In the genomic region with DNA sequence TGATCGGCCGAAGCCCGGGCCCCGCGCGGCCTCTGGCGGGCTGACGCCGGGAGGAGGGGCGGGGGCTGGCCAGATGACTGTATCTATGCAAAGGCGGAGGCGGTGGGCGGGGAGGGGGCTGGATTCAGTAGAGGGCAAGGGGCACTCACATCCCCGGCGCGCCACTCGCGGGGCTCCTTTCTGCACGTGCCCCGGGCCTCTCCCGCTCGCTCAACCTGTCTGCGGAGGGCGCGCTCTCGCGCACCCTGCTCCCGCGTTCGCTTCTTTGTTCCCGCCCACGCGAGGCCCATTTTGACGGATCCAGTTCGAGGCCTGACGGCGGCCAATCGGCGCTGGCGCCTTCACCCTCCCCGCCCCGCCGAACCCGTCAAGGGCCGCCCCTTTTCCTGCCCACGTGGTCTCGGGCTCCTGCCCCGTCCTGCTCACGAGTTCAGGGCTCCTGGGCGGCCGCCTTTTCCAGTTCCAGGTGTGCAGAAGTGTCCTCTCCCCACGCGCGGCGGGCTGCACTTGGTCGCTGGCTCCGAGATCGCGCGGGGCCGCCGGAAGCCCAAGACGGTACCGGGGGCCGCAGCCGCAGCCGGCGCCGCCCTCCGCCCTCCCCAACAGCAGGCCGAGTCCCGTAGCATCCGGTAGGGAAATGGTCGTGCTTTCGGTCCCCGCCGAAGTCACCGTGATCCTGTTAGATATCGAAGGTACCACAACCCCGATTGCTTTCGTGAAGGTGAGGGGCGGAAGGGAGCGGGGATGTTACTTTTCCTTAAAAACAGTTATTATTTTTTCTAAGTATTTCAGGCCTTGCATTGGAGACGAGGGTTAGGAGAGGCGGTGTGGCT, we compare ENCODE assay signal across 7 cellular contexts. TPM values are rescaled to one million over a fixed set of nuclear protein-coding genes. Genes with fewer than 3 reads are reported as not detected.
DNase-seq lines count a peak whose midpoint lies in the region; ATAC-seq, FAIRE-seq and TF ChIP-seq lines count a peak whose summit lies in the region.

A gene (plus strand): TSS at position 398 of the 833 bp plus-strand sequence. CDS start 240 bp downstream, at position 638.
A gene (minus strand): TSS at position 270 of the 833 bp plus-strand sequence. CDS start 772 bp downstream, outside the sequence.

- no peaks in the 10 kb centered on the region for H3K27me3 ChIP-seq in astrocyte (ENCODE audit: insufficient read depth, low read length)

- peak; percentile 80 for TF ChIP-seq POLR2A in GM18505 (IDR thresholded peaks at IDR 0.05; ENCODE audit: borderline replicate concordance, extremely low read depth, insufficient read depth, insufficient read length)

- peak within 1 kb of the TSS; percentile 97 for H3K4me3 Mint-ChIP-seq in astrocyte (ENCODE audit: unreplicated experiment)

- peak within 1 kb of the TSS; percentile 95 for H3K4me2 ChIP-seq in astrocyte (ENCODE audit: low read length)

- DNase-seq in NCI-H2029 (lab: John Stamatoyannopoulos, UW) (peak; percentile 92), T-helper 22 cell (ENCODE audit: low read depth) (peak; percentile 93), astrocyte (ENCODE audit: low read depth) (peak; percentile 89), hepatic stellate cell (ENCODE audit: low spot score) (peak; percentile 96), retina (peak; percentile 99)

- H3K9ac ChIP-seq in astrocyte (ENCODE audit: low read length): peak within 1 kb of the TSS; percentile 98

- H3K4me1 ChIP-seq in astrocyte (ENCODE audit: insufficient read depth, low read length): peaks cover 17% of the 10 kb centered on the region

- FAIRE-seq in astrocyte (lab: Jason Lieb, UNC): no peak

- H3K79me2 ChIP-seq in astrocyte (ENCODE audit: insufficient read depth, low read length): peaks cover 94% of the 10 kb centered on the region

- peak within 1 kb of the TSS; percentile 99 for H3K4me3 ChIP-seq in astrocyte (ENCODE audit: insufficient read depth, low read depth, low read length)

- H3K27me3 Mint-ChIP-seq in astrocyte (ENCODE audit: low read depth, unreplicated experiment): no peaks in the 10 kb centered on the region

- H2AFZ ChIP-seq in astrocyte (ENCODE audit: low read depth, low read length): peak within 1 kb of the TSS; percentile 89

- peak within 1 kb of the TSS; percentile 98 for H3K27ac ChIP-seq in astrocyte (ENCODE audit: low read depth, low read length)

- peaks cover 18% of the 10 kb centered on the region for H3K4me1 Mint-ChIP-seq in astrocyte (ENCODE audit: low read depth, unreplicated experiment)

- peaks cover 15% of the 10 kb centered on the region for H3K36me3 Mint-ChIP-seq in astrocyte (ENCODE audit: low read depth, unreplicated experiment)

- H3K9me3 ChIP-seq in astrocyte (ENCODE audit: insufficient read depth, low read depth, low read length): no peaks in the 10 kb centered on the region

- peaks cover 67% of the 10 kb centered on the region for H4K20me1 ChIP-seq in astrocyte (ENCODE audit: insufficient read depth, low read length)

- ATAC-seq in GM18505 (IDR thresholded peaks at IDR 0.05; ENCODE audit: unreplicated experiment) (peak; percentile 69), HG02973 (IDR thresholded peaks at IDR 0.05; ENCODE audit: unreplicated experiment) (peak; percentile 66)

- no peak for TF ChIP-seq CTCF in astrocyte (IDR thresholded peaks at IDR 0.05; ENCODE audit: insufficient read depth, low read depth, low read length)

- H3K9me3 Mint-ChIP-seq in astrocyte (ENCODE audit: unreplicated experiment): no peaks in the 10 kb centered on the region

- peaks cover 31% of the 10 kb centered on the region for H3K36me3 ChIP-seq in astrocyte (ENCODE audit: insufficient read depth, low read length)

- H3K27ac Mint-ChIP-seq in astrocyte (ENCODE audit: unreplicated experiment): peak within 1 kb of the TSS; percentile 99

RNA-seq across cellular contexts. Expression of the first gene that starts in this region (rescaled TPM):
- total RNA-seq in astrocyte: 32.0 and 32.6 TPM in 2 replicates

RNA-seq across cellular contexts. Expression of the second gene that starts in this region (rescaled TPM):
- 205 and 220 TPM in 2 replicates for total RNA-seq in astrocyte

Comparison
In these comparisons a context has a peak if more than half of its experiments do, and no peak if none do; other contexts are left out.
1. Peak in every context shown above with its lines: DNase-seq, ATAC-seq, H3K4me3 ChIP-seq and H3K27ac ChIP-seq.